ENCODE assay signal across 23 cellular contexts in genomic region chr9:132864277-132864676, GRCh38. TPM values are rescaled to one million over a fixed set of nuclear protein-coding genes. Genes with fewer than 3 reads are reported as not detected.
"Had no signal": no experiment of that assay in that cellular context is flagged by ENCODE, and none has a peak within 500 bp of the region (broad histone marks: within the 10 kb centered on the region; RNA-seq: fewer than 3 reads in every experiment).

No MANE protein-coding gene starts in this region.

- H3K27me3 Mint-ChIP-seq: activated naive CD4-positive, alpha-beta T cell treated with anti-CD3 and anti-CD28 coated beads, Interleukin-2, amount 50 U/mL, for 24 hours had no signal

- H3K4me1 Mint-ChIP-seq: activated naive CD4-positive, alpha-beta T cell treated with anti-CD3 and anti-CD28 coated beads, Interleukin-2, amount 50 U/mL, for 24 hours; naive B cell; stimulated activated memory B cell treated with anti-CD40 and anti-IgM and Interleukin-4, amounts not matched to agents 10 μg/mL and 1 μg/mL and 100 μg/mL, for 72 hours had no signal

- H3K4me3 ChIP-seq: lower lobe of right lung, right lobe of liver, thoracic aorta, upper lobe of right lung had no signal

- H3K9me3 ChIP-seq: lower lobe of right lung, right lobe of liver, thoracic aorta, upper lobe of right lung had no signal

- H3K27ac Mint-ChIP-seq: activated naive CD4-positive, alpha-beta T cell treated with anti-CD3 and anti-CD28 coated beads, Interleukin-2, amount 50 U/mL, for 24 hours; naive B cell; stimulated activated memory B cell treated with anti-CD40 and anti-IgM and Interleukin-4, amounts not matched to agents 10 μg/mL and 1 μg/mL and 100 μg/mL, for 72 hours; T-helper 2 cell treated with Interferon-gamma antibody and Interleukin-4, amounts not matched to agents 5 μg/mL and 100 μg/mL, for 36 hours had no signal

- H3K36me3 ChIP-seq: lower lobe of right lung, right lobe of liver, thoracic aorta, upper lobe of right lung had no signal

- H3K4me1 ChIP-seq: lower lobe of right lung, right lobe of liver, upper lobe of right lung had no signal

- H3K9me3 Mint-ChIP-seq: activated naive CD4-positive, alpha-beta T cell treated with anti-CD3 and anti-CD28 coated beads, Interleukin-2, amount 50 U/mL, for 24 hours; activated T-cell treated with anti-CD3 and anti-CD28 coated beads, Interleukin-2, amount 50 U/mL, for 4 hours; naive B cell; stimulated activated memory B cell treated with anti-CD40 and anti-IgM and Interleukin-4, amounts not matched to agents 10 μg/mL and 1 μg/mL and 100 μg/mL, for 72 hours; T-helper 2 cell treated with Interferon-gamma antibody and Interleukin-4, amounts not matched to agents 5 μg/mL and 100 μg/mL, for 36 hours had no signal

- DNase-seq: activated CD4-positive, CD25-positive, alpha-beta regulatory T cell treated with anti-CD3 and anti-CD28 coated beads, Interleukin-2, amount 50 U/mL, for 72 hours; activated CD8-positive, alpha-beta memory T cell treated with anti-CD3 and anti-CD28 coated beads, Interleukin-2, amount 50 U/mL, for 48 hours; activated gamma-delta T cell; activated T-cell treated with anti-CD3 and anti-CD28 coated beads, Interleukin-2, amount 50 U/mL, for 4 hours; amniotic stem cell; cerebellar nuclear complex; cortex of kidney; lower lobe of right lung; naive B cell; occipital lobe; right lobe of liver; small intestine; stimulated activated CD4-positive, alpha-beta T cell treated with anti-CD3 and anti-CD28 coated beads, Interleukin-2, amount 100 ng/mL, for 24 hours; upper lobe of right lung had no signal

- H3K36me3 Mint-ChIP-seq: activated naive CD4-positive, alpha-beta T cell treated with anti-CD3 and anti-CD28 coated beads, Interleukin-2, amount 50 U/mL, for 24 hours; naive B cell; stimulated activated memory B cell treated with anti-CD40 and anti-IgM and Interleukin-4, amounts not matched to agents 10 μg/mL and 1 μg/mL and 100 μg/mL, for 72 hours had no signal

- H3K4me3 Mint-ChIP-seq: activated naive CD4-positive, alpha-beta T cell treated with anti-CD3 and anti-CD28 coated beads, Interleukin-2, amount 50 U/mL, for 24 hours; activated T-cell treated with anti-CD3 and anti-CD28 coated beads, Interleukin-2, amount 50 U/mL, for 4 hours; naive B cell; stimulated activated memory B cell treated with anti-CD40 and anti-IgM and Interleukin-4, amounts not matched to agents 10 μg/mL and 1 μg/mL and 100 μg/mL, for 72 hours; T-helper 2 cell treated with Interferon-gamma antibody and Interleukin-4, amounts not matched to agents 5 μg/mL and 100 μg/mL, for 36 hours had no signal

- H3K27ac ChIP-seq: epithelial cell of prostate, lower lobe of right lung, right lobe of liver, thoracic aorta, upper lobe of right lung, VCaP had no signal

- ATAC-seq: activated T-cell treated with anti-CD3 and anti-CD28 coated beads, Interleukin-2, amount 50 U/mL, for 4 hours; left lobe of liver; lower lobe of right lung; right lobe of liver; SK-N-SH treated with all-trans-retinoic acid at 6 μM for 48 hours; stimulated activated memory B cell treated with anti-CD40 and anti-IgM and Interleukin-4, amounts not matched to agents 10 μg/mL and 1 μg/mL and 100 μg/mL, for 72 hours; upper lobe of right lung had no signal

- H3K27me3 ChIP-seq: right lobe of liver, upper lobe of right lung had no signal

RNA-seq across cellular contexts. Expression of gene AK8, which starts 13.8 kb away (rescaled TPM):
- total RNA-seq: activated T-cell treated with anti-CD3 and anti-CD28 coated beads, Interleukin-2, amount 50 U/mL, for 4 hours; fibroblast of villous mesenchyme; left lobe of liver had no signal
